In the genomic region with DNA sequence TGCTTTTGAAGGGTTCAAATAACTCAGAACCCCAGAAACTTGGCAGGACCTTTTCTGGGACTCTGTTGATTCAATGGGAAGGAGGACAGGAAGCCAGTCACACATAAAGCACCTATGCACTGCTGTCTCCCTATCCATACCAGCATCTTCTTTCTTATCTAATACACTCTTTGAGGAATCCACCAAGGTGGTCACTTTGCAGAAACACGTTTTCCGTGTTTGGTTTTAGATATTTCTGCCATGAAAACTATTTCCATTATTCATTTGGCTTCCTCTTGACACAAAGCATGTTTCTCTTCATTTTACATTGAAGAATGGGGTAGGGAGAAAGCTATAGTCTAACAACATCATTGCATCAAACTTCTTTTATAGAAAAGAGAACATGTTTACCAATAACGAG, we compare ENCODE assay signal across 33 cellular contexts.
"Had no signal": no experiment of that assay in that cellular context is flagged by ENCODE, and none has a peak within 500 bp of the region (broad histone marks: within the 10 kb centered on the region; RNA-seq: fewer than 3 reads in every experiment).

No MANE protein-coding gene starts in this region.

- H3K9ac ChIP-seq: KMS-11 had no signal

- H3K27ac ChIP-seq: KMS-11 had no signal

- DNase-seq: Karpas-422, Kasumi-1, MG63, MM.1S, MV-4-11, NCI-H1048, NCI-H1092, NCI-H1092 treated with DMSO at 0.1 percent for 48 hours, NCI-H1105, NCI-H1105 treated with DMSO at 0.1 percent for 48 hours, NCI-H1417, NCI-H1417 treated with DMSO at 0.1 percent for 48 hours, NCI-H1436, NCI-H1436 treated with DMSO at 0.1 percent for 48 hours, NCI-H146, NCI-H1694, NCI-H1694 treated with DMSO at 0.1 percent for 48 hours, NCI-H187, NCI-H187 treated with DMSO at 0.1 percent for 48 hours, NCI-H1930, NCI-H2029, NCI-H2029 treated with DMSO at 0.1 percent for 48 hours, NCI-H2081, NCI-H2081 treated with DMSO at 0.1 percent for 48 hours, NCI-H2107, NCI-H2171, NCI-H2171 treated with DMSO at 0.1 percent for 48 hours, NCI-H2227 treated with DMSO at 0.1 percent for 48 hours, NCI-H345, NCI-H446, NCI-H446 treated with DMSO at 0.1 percent for 48 hours, NCI-H510A had no signal

- H3K9me3 ChIP-seq: MG63 had no signal

- H3K4me2 ChIP-seq: KMS-11 had no signal

- H3K27me3 ChIP-seq: MG63 had no signal

- H3K36me3 ChIP-seq: MG63 had no signal

- H3K4me3 ChIP-seq: MG63 had no signal
